Comparison of ENCODE assay signal across 9 cellular contexts in the genomic region with DNA sequence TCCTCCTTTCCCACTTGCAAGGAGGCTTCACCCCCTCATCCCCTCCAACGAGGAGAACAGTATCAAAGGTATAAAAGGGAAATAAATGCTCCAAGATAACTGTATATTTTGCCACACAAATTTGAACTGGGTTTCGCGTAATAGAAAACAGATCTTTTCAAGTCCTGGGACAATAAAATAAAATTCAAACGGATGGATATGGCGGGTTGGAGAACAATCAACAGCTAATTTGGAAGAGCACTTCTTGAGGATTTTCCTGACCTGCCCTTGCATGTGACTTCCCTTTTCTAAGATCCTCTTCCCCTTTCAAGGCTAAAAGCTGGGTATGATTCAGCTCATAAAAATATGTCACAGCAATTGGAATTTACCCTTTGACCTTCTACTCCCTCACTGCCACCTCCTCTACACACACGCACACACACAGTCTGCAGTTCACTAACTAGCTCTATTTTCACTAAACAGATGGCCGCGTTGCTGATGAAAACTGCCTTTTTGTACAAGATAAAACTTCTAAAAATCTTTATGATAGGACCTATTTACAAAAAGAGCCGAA.
DNase-seq lines count a peak whose midpoint lies in the region; ATAC-seq lines count a peak whose summit lies in the region.
"Had no signal": no experiment of that assay in that cellular context is flagged by ENCODE, and none has a peak within 500 bp of the region (broad histone marks: within the 10 kb centered on the region; RNA-seq: fewer than 3 reads in every experiment).

No MANE protein-coding gene starts in this region.

- H3K9ac ChIP-seq in ES-I3 (ENCODE audit: low read depth, low read length) = peak overlapping the region; percentile 60

- H3K9me3 ChIP-seq in ES-I3 (ENCODE audit: control insufficient read depth, insufficient read depth, low read length) = no peaks in the 10 kb centered on the region

- DNase-seq in RKO (ENCODE audit: low spot score) (peak; percentile 49), foreskin melanocyte (peak; percentile 39), pons (ENCODE audit: low spot score) (peak; percentile 4)
- DNase-seq in effector CD4-positive, alpha-beta T cell = no peak
- DNase-seq: activated naive CD8-positive, alpha-beta T cell treated with anti-CD3 and anti-CD28 coated beads, Interleukin-2, amount 10 ng/mL, durations not matched to agents 7 days and 5 days had no signal

- peaks cover 23% of the 10 kb centered on the region for H3K4me1 ChIP-seq in ES-I3 (ENCODE audit: insufficient read depth, low read length)

- H3K36me3 ChIP-seq in ES-I3 (ENCODE audit: insufficient read depth, low read length) = no peaks in the 10 kb centered on the region

- ATAC-seq in HG02840 (IDR thresholded peaks at IDR 0.05; ENCODE audit: low FRiP score, unreplicated experiment) (no peak), HG03175 (IDR thresholded peaks at IDR 0.05; ENCODE audit: unreplicated experiment) (no peak), GM19324 (IDR thresholded peaks at IDR 0.05; ENCODE audit: low FRiP score, unreplicated experiment) (no peak)
